Comparison of ENCODE assay signal across 20 cellular contexts in the genomic region with DNA sequence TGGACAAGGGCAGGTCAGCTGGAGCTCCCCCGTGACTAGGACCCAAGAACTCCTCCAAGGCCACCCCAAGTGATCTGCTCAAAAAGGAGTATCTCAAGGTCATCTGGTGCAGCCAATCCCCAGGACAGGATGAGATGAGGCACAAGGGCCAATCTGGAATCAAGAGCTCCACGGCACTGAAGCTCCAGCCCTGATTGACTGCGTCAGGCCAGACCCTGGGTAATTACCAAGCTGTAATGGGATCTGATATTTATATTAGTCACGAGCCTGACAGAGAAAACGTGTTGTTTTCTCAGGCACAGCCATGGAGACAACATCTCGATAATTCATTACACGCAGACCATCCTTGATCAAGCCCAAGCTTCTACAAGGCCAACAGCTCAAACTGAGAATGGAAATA. TPM values are rescaled to one million over a fixed set of nuclear protein-coding genes. Genes with fewer than 3 reads are reported as not detected.
"Had no signal": no experiment of that assay in that cellular context is flagged by ENCODE, and none has a peak within 500 bp of the region (broad histone marks: within the 10 kb centered on the region; RNA-seq: fewer than 3 reads in every experiment).

No MANE protein-coding gene starts in this region.

- H3K27ac ChIP-seq: brain microvascular endothelial cell, heart right ventricle, left lung, psoas muscle had no signal

- H3K27me3 ChIP-seq: brain microvascular endothelial cell had no signal

- H3K36me3 Mint-ChIP-seq: activated CD4-positive, alpha-beta memory T cell treated with anti-CD3 and anti-CD28 coated beads for 36 hours; activated naive CD8-positive, alpha-beta T cell; memory B cell; natural killer cell treated with Interleukin-12 subunit alpha and Interleukin-12 subunit beta and Interleukin-15 and Interleukin-18, amount 100 ng/mL, for 72 hours had no signal

- H3K36me3 ChIP-seq: brain microvascular endothelial cell, heart right ventricle, left lung had no signal

- H3K4me3 ChIP-seq: heart right ventricle, left lung, psoas muscle had no signal

- H3K4me3 Mint-ChIP-seq: activated CD4-positive, alpha-beta memory T cell treated with anti-CD3 and anti-CD28 coated beads for 36 hours; activated naive CD8-positive, alpha-beta T cell; activated T-cell treated with anti-CD3 and anti-CD28 coated beads, Interleukin-2, amount 50 U/mL, for 4 hours; endodermal cell; memory B cell; natural killer cell treated with Interleukin-12 subunit alpha and Interleukin-12 subunit beta and Interleukin-15 and Interleukin-18, amount 100 ng/mL, for 72 hours; stimulated activated naive CD8-positive, alpha-beta T cell treated with anti-CD3 and anti-CD28 coated beads, Interleukin-15, amount 100 ng/mL, for 72 hours; T-helper 2 cell treated with Interferon-gamma antibody and Interleukin-4, amounts not matched to agents 5 μg/mL and 100 μg/mL, for 36 hours had no signal

- ATAC-seq: activated CD4-positive, CD25-positive, alpha-beta regulatory T cell treated with anti-CD3 and anti-CD28 coated beads, Interleukin-2, amount 50 U/mL, for 24 hours; activated T-cell treated with anti-CD3 and anti-CD28 coated beads, Interleukin-2, amount 50 U/mL, for 4 hours; heart right ventricle; left lung; natural killer cell treated with Interleukin-12 subunit alpha and Interleukin-12 subunit beta and Interleukin-15 and Interleukin-18, amount 100 ng/mL, for 72 hours; psoas muscle; stimulated activated naive CD8-positive, alpha-beta T cell treated with anti-CD3 and anti-CD28 coated beads, Interleukin-15, amount 100 ng/mL, for 72 hours had no signal

- DNase-seq: activated CD4-positive, alpha-beta memory T cell treated with anti-CD3 and anti-CD28 coated beads for 36 hours; activated gamma-delta T cell; activated T-cell treated with anti-CD3 and anti-CD28 coated beads, Interleukin-2, amount 50 U/mL, for 4 hours; amygdala; brain microvascular endothelial cell; cerebellar nuclear complex; endodermal cell; erythroblast; heart right ventricle; islet precursor cell; left lung; psoas muscle; stimulated activated CD4-positive, alpha-beta T cell treated with anti-CD3 and anti-CD28 coated beads, Interleukin-15, amount 100 ng/mL, for 24 hours; stimulated activated CD4-positive, alpha-beta T cell treated with anti-CD3 and anti-CD28 coated beads, Interleukin-4, amount 100 ng/mL, for 4 hours; stimulated activated naive CD8-positive, alpha-beta T cell treated with anti-CD3 and anti-CD28 coated beads, Interleukin-15, amount 100 ng/mL, for 72 hours had no signal

- H3K9me3 Mint-ChIP-seq: activated CD4-positive, alpha-beta memory T cell treated with anti-CD3 and anti-CD28 coated beads for 36 hours; activated T-cell treated with anti-CD3 and anti-CD28 coated beads, Interleukin-2, amount 50 U/mL, for 4 hours; endodermal cell; memory B cell; natural killer cell treated with Interleukin-12 subunit alpha and Interleukin-12 subunit beta and Interleukin-15 and Interleukin-18, amount 100 ng/mL, for 72 hours; stimulated activated naive CD8-positive, alpha-beta T cell treated with anti-CD3 and anti-CD28 coated beads, Interleukin-15, amount 100 ng/mL, for 72 hours; T-helper 2 cell treated with Interferon-gamma antibody and Interleukin-4, amounts not matched to agents 5 μg/mL and 100 μg/mL, for 36 hours had no signal

- H3K27ac Mint-ChIP-seq: activated CD4-positive, alpha-beta memory T cell treated with anti-CD3 and anti-CD28 coated beads for 36 hours; activated naive CD8-positive, alpha-beta T cell; endodermal cell; memory B cell; natural killer cell treated with Interleukin-12 subunit alpha and Interleukin-12 subunit beta and Interleukin-15 and Interleukin-18, amount 100 ng/mL, for 72 hours; stimulated activated naive CD8-positive, alpha-beta T cell treated with anti-CD3 and anti-CD28 coated beads, Interleukin-15, amount 100 ng/mL, for 72 hours; T-helper 2 cell treated with Interferon-gamma antibody and Interleukin-4, amounts not matched to agents 5 μg/mL and 100 μg/mL, for 36 hours had no signal

- H3K9me3 ChIP-seq: heart right ventricle, left lung, psoas muscle had no signal

RNA-seq across cellular contexts. Expression of gene KCNMA1, which starts 4.2 kb away (rescaled TPM):
- total RNA-seq: activated CD4-positive, alpha-beta memory T cell treated with anti-CD3 and anti-CD28 coated beads for 36 hours had no signal
